ENCODE assay signal across 28 cellular contexts in the genomic region with DNA sequence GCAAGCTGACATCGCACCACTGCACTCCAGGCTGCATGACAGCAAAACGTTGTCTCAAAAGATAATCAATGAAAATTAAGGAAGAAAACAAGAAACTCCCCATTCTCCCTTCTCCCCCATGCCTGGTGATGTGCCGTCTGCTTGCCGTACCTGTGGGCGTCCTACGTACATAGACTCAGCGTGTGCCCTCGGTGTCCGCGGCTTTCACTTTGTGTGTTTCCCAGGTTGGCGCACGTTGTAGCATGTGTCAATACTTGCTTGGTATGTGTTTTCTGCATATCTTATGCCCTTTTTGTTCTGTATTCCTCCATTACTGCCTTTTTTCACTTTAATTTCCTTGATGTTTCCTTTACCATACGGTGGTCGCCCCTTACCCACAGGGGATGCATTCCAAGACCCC. TPM values are rescaled to one million over a fixed set of nuclear protein-coding genes. Genes with fewer than 3 reads are reported as not detected.
DNase-seq lines count a peak whose midpoint lies in the region; ATAC-seq, FAIRE-seq and TF ChIP-seq lines count a peak whose summit lies in the region.
"Had no signal": no experiment of that assay in that cellular context is flagged by ENCODE, and none has a peak within 500 bp of the region (broad histone marks: within the 10 kb centered on the region; RNA-seq: fewer than 3 reads in every experiment).

No MANE protein-coding gene starts in this region.

- H3K27me3 ChIP-seq in CD8-positive, alpha-beta T cell (ENCODE audit: insufficient read depth, low read length) = no peaks in the 10 kb centered on the region
- H3K27me3 ChIP-seq in psoas muscle (ENCODE audit: insufficient read depth in 3 of 3, low read length in 2 of 3) = no peaks in the 10 kb centered on the region
- H3K27me3 ChIP-seq: SJSA1 had no signal

- no peak for DNase-seq in CD8-positive, alpha-beta T cell
- no peak for DNase-seq in T-helper 17 cell
- no peak for DNase-seq in psoas muscle
- DNase-seq in HuH-7 (ENCODE audit: low spot score) = no peak
- no peak for DNase-seq in H54 (ENCODE audit: insufficient read length, low spot score)
- no peak for DNase-seq in omental fat pad (ENCODE audit: low spot score)
- DNase-seq in AML-193 (lab: John Stamatoyannopoulos, UW) = no peak
- DNase-seq: C1 segment of cervical spinal cord; Caco-2; CD4-positive, alpha-beta memory T cell; HCEC 1CT; NCI-H1048; NCI-H1417; NCI-H1694; NCI-H2081; NCI-H2171; NCI-H226; NCI-H510A; NCI-H69; Right ventricle myocardium superior; RPMI8226 had no signal

- no peak overlapping the region for H3K27ac ChIP-seq in CD8-positive, alpha-beta T cell (ENCODE audit: low read depth, low read length)
- H3K27ac ChIP-seq in psoas muscle = peak overlapping the region; percentile 96
- H3K27ac ChIP-seq: KMS-11, SJSA1 had no signal

- H3K4me1 Mint-ChIP-seq in CD8-positive, alpha-beta T cell (ENCODE audit: low read depth) = no peaks in the 10 kb centered on the region
- peaks cover 5% of the 10 kb centered on the region for H3K4me1 Mint-ChIP-seq in T-helper 17 cell

- H3K27me3 Mint-ChIP-seq in CD8-positive, alpha-beta T cell (ENCODE audit: low read depth) = no peaks in the 10 kb centered on the region
- no peaks in the 10 kb centered on the region for H3K27me3 Mint-ChIP-seq in T-helper 17 cell
- H3K27me3 Mint-ChIP-seq: CD4-positive, alpha-beta memory T cell; IgD-negative memory B cell had no signal

- no peaks in the 10 kb centered on the region for H3K9me3 ChIP-seq in CD8-positive, alpha-beta T cell (ENCODE audit: low read length)
- H3K9me3 ChIP-seq in T-helper 17 cell (ENCODE audit: control insufficient read depth, low read length, poor library complexity, severe bottlenecking) (no peaks in the 10 kb centered on the region), psoas muscle (no peaks in the 10 kb centered on the region)
- H3K9me3 ChIP-seq: Caco-2, SJSA1 had no signal

- no peak for TF ChIP-seq CTCF in CD8-positive, alpha-beta T cell (IDR thresholded peaks at IDR 0.05)
- TF ChIP-seq CTCF in psoas muscle (IDR thresholded peaks at IDR 0.05) (no peak), omental fat pad (IDR thresholded peaks at IDR 0.05) (no peak)

- peak overlapping the region; percentile 77 for H3K27ac Mint-ChIP-seq in CD8-positive, alpha-beta T cell
- peak overlapping the region; percentile 68 for H3K27ac Mint-ChIP-seq in T-helper 17 cell
- H3K27ac Mint-ChIP-seq: GM23338, IgD-negative memory B cell had no signal

- ATAC-seq in CD8-positive, alpha-beta T cell = no peak
- ATAC-seq in T-helper 17 cell (no peak), esophagus mucosa (peak; percentile 60), psoas muscle (no peak), omental fat pad (ENCODE audit: low FRiP score) (no peak)

- H3K4me3 Mint-ChIP-seq in CD8-positive, alpha-beta T cell = no peak overlapping the region
- H3K4me3 Mint-ChIP-seq in T-helper 17 cell = no peak overlapping the region
- H3K4me3 Mint-ChIP-seq: CD4-positive, alpha-beta memory T cell; GM23338; IgD-negative memory B cell had no signal

- no peak for FAIRE-seq in H54 (lab: Jason Lieb, UNC)
- FAIRE-seq: A204.1, G401.6 had no signal

- TF ChIP-seq POLR2A in H54 (IDR thresholded peaks at IDR 0.05; ENCODE audit: low read depth, low read length) = no peak

- 78 to 89% (median 85%) methylated on average over 14 of the region's 14 CpGs for WGBS in psoas muscle, 3 donors

- POLR2A ChIA-PET in CD8-positive, alpha-beta T cell (lab: Charles Lee) = no interaction called here

- no peaks in the 10 kb centered on the region for H3K9me3 Mint-ChIP-seq in CD8-positive, alpha-beta T cell

- H3K4me1 ChIP-seq in CD8-positive, alpha-beta T cell (ENCODE audit: insufficient read depth, low read length) = no peaks in the 10 kb centered on the region
- H3K4me1 ChIP-seq in psoas muscle = peaks cover 56% of the 10 kb centered on the region
- H3K4me1 ChIP-seq: Caco-2, SJSA1 had no signal

- no peak overlapping the region for H3K4me3 ChIP-seq in CD8-positive, alpha-beta T cell (ENCODE audit: low read depth, low read length)
- H3K4me3 ChIP-seq in psoas muscle = peak overlapping the region; percentile 60
- H3K4me3 ChIP-seq: GM23338, SJSA1 had no signal

- H3K36me3 ChIP-seq in CD8-positive, alpha-beta T cell (ENCODE audit: insufficient read depth, low read length) = no peaks in the 10 kb centered on the region
- H3K36me3 ChIP-seq in psoas muscle (ENCODE audit: insufficient read depth in 1 of 2, low read depth in 1 of 2) = peaks cover 9 to 25% of the 10 kb centered on the region in 2 donors

- intact Hi-C loops in CD8-positive, alpha-beta T cell (cut with DNase I, micrococcal nuclease) = no loop called here
- intact Hi-C loops in psoas muscle (cut with DNase I) = loop anchor here in 1 of 2 donors (2.0 kb wide), 2 partner anchors 15 to 29 kb away; no protein-coding TSS in a partner anchor

- peaks cover 59% of the 10 kb centered on the region for H3K36me3 Mint-ChIP-seq in CD8-positive, alpha-beta T cell
- peaks cover 10% of the 10 kb centered on the region for H3K36me3 Mint-ChIP-seq in T-helper 17 cell (ENCODE audit: low read depth)

- CTCF ChIA-PET in CD8-positive, alpha-beta T cell (lab: Charles Lee) = no interaction called here

RNA-seq across cellular contexts. Expression of gene PCNT, which starts 53.8 kb away (rescaled TPM):
- 10 to 100 TPM; 72.4 to 79.3 TPM for total RNA-seq in CD8-positive, alpha-beta T cell
- 10 to 100 TPM; 53.5 to 59.5 TPM for total RNA-seq in T-helper 17 cell
- total RNA-seq in esophagus mucosa = 18.1 TPM
- total RNA-seq in psoas muscle = 100 to 1,000 TPM in 3 of 4 donors, 10 to 100 TPM in 1; 99.4 to 642 (median 295) TPM
- polyA plus RNA-seq in psoas muscle = 100 to 1,000 TPM; 118 to 294 (median 248) TPM
- 10 to 100 TPM; 23.0 to 51.7 (median 24.4) TPM for total RNA-seq in omental fat pad

RNA-seq across cellular contexts. Expression of gene C21orf58, which starts 54.1 kb away (rescaled TPM):
- 1 to 10 TPM; 1.2 to 1.5 TPM for total RNA-seq in CD8-positive, alpha-beta T cell
- total RNA-seq in T-helper 17 cell (1 to 10 TPM; 3.2 to 5.9 TPM), esophagus mucosa (4.7 TPM), psoas muscle (1 to 10 TPM in 3 of 4 donors, under 1 TPM in 1; 0.49 to 3.0 (median 1.1) TPM), omental fat pad (1 to 10 TPM in 2 of 4 donors, under 1 TPM in 2; 0.44 to 2.4 (median 0.91) TPM)
- polyA plus RNA-seq in psoas muscle = 1 to 10 TPM in 1 of 3 donors, under 1 TPM in 2; 0.38 to 2.3 (median 0.47) TPM
